8 cellular contexts compared by ENCODE assay signal in the genomic region with DNA sequence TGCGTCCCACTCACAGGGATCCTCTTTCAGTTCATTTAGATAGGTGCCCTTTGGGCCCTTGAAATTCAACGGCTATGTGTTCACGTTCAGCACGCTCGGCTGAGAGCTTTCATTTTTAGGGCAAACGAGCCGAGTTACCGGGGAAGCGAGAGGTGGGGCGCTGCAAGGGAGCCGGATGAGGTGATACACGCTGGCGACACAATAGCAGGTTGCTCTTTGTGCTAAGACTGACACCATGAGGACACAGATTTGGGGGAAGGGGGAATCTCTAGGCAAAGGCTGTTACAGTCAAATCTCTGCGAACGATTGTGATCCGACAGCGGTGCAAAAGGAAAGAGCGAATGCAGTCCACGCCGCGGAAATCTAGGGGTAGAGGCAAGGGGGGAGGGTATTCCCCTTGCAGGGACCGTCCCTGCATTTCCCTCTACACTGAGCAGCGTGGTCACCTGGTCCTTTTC. TPM values are rescaled to one million over a fixed set of nuclear protein-coding genes. Genes with fewer than 3 reads are reported as not detected.
DNase-seq lines count a peak whose midpoint lies in the region; ATAC-seq and TF ChIP-seq lines count a peak whose summit lies in the region.

No MANE protein-coding gene starts in this region.

- ATAC-seq in GM18505 (IDR thresholded peaks at IDR 0.05; ENCODE audit: unreplicated experiment) (peak; percentile 10), HG03045 (IDR thresholded peaks at IDR 0.05; ENCODE audit: unreplicated experiment) (peak; percentile 9)

- H3K36me3 ChIP-seq in SK-N-MC (ENCODE audit: insufficient read depth, low read length): no peaks in the 10 kb centered on the region
- H3K36me3 ChIP-seq in colonic mucosa: no peaks in the 10 kb centered on the region
- no peaks in the 10 kb centered on the region for H3K36me3 ChIP-seq in mucosa of rectum (ENCODE audit: control insufficient read depth in 2 of 2, insufficient read depth in 2 of 2, low read length in 2 of 2)
- no peaks in the 10 kb centered on the region for H3K36me3 ChIP-seq in vagina

- H3K9me3 ChIP-seq in SK-N-MC (ENCODE audit: low read depth, low read length): no peaks in the 10 kb centered on the region
- H3K9me3 ChIP-seq in colonic mucosa: no peaks in the 10 kb centered on the region
- H3K9me3 ChIP-seq in mucosa of rectum (ENCODE audit: control insufficient read depth in 2 of 2, low read length in 2 of 2): no peaks in the 10 kb centered on the region
- H3K9me3 ChIP-seq in vagina: no peaks in the 10 kb centered on the region

- H3K4me3 ChIP-seq in AG09309 (ENCODE audit: control insufficient read depth, low read depth, low read length) (peak overlapping the region; percentile 95), SK-N-MC (peak overlapping the region; percentile 85), colonic mucosa (peak overlapping the region; percentile 77), mucosa of rectum (ENCODE audit: low read length in 2 of 2) (peak overlapping the region; percentile 99), vagina (peak overlapping the region; percentile 81 to 88)

- no peaks in the 10 kb centered on the region for H3K4me1 ChIP-seq in colonic mucosa
- H3K4me1 ChIP-seq in mucosa of rectum (ENCODE audit: control insufficient read depth in 2 of 2, insufficient read depth in 2 of 2, low read length in 2 of 2): peaks cover 14 to 20% of the 10 kb centered on the region in 2 donors
- peaks cover 28% of the 10 kb centered on the region for H3K4me1 ChIP-seq in vagina

- H3K27me3 ChIP-seq in colonic mucosa (no peaks in the 10 kb centered on the region), mucosa of rectum (ENCODE audit: control insufficient read depth in 2 of 2, insufficient read depth in 2 of 2, low read length in 2 of 2) (no peaks in the 10 kb centered on the region), vagina (no peaks in the 10 kb centered on the region)

- TF ChIP-seq CTCF in AG09309 (IDR thresholded peaks at IDR 0.05; ENCODE audit: control insufficient read depth, insufficient read depth, low read depth, low read length, missing control alignments): no peak
- no peak for TF ChIP-seq CTCF in colonic mucosa (IDR thresholded peaks at IDR 0.05)
- no peak for TF ChIP-seq CTCF in vagina (IDR thresholded peaks at IDR 0.05)

- TF ChIP-seq POLR2A in GM18505 (IDR thresholded peaks at IDR 0.05; ENCODE audit: borderline replicate concordance, extremely low read depth, insufficient read depth, insufficient read length): no peak
- no peak for TF ChIP-seq POLR2A in vagina (IDR thresholded peaks at IDR 0.05)

- intact Hi-C loops in colonic mucosa (cut with DNase I) (loop anchor here (5.0 kb wide), 1 partner anchor 525 kb away; no protein-coding TSS in a partner anchor), vagina (cut with DNase I) (loop anchor here (2.0 to 10.0 kb wide), 2 partner anchors 526 to 692 kb away; no protein-coding TSS in a partner anchor)

- DNase-seq in AG09309 (ENCODE audit: low read depth) (no peak), SK-N-MC (ENCODE audit: low read depth, low spot score) (no peak), colonic mucosa (no peak), vagina (ENCODE audit: extremely low spot score in 2 of 2) (peak in 1 of 2 donors; percentile 93), NAMALWA (ENCODE audit: low spot score) (no peak)

- H3K9ac ChIP-seq in SK-N-MC (ENCODE audit: insufficient read length): no peak overlapping the region
- H3K9ac ChIP-seq in colonic mucosa (ENCODE audit: low read depth in 2 of 2, low read length in 2 of 2): peak overlapping the region; percentile 84 to 100
- peak overlapping the region; percentile 96 to 98 for H3K9ac ChIP-seq in mucosa of rectum (ENCODE audit: low read depth in 1 of 2, low read length in 2 of 2)

- H3K27ac ChIP-seq in SK-N-MC (no peak overlapping the region), colonic mucosa (peak overlapping the region; percentile 96), mucosa of rectum (ENCODE audit: low read depth in 2 of 2, low read length in 2 of 2) (peak overlapping the region; percentile 95 to 97), vagina (peak overlapping the region; percentile 99)

RNA-seq across cellular contexts. Expression of a gene that starts 0.7 kb away (rescaled TPM):
- total RNA-seq in colonic mucosa: 1 to 10 TPM; 1.0 to 1.8 TPM
- 0.25 TPM for total RNA-seq in vagina

RNA-seq across cellular contexts. Expression of a gene that starts 0.8 kb away (rescaled TPM):
- total RNA-seq in colonic mucosa (100 to 1,000 TPM in 1 of 2 donors, 10 to 100 TPM in 1; 79.2 to 111 TPM), vagina (121 TPM)

RNA-seq across cellular contexts. Expression of a gene that starts 44.6 kb away (rescaled TPM):
- total RNA-seq in colonic mucosa (10 to 100 TPM; 38.1 to 59.9 TPM), vagina (44.7 TPM)
